Comparison of ENCODE assay signal across 22 cellular contexts in the genomic region with DNA sequence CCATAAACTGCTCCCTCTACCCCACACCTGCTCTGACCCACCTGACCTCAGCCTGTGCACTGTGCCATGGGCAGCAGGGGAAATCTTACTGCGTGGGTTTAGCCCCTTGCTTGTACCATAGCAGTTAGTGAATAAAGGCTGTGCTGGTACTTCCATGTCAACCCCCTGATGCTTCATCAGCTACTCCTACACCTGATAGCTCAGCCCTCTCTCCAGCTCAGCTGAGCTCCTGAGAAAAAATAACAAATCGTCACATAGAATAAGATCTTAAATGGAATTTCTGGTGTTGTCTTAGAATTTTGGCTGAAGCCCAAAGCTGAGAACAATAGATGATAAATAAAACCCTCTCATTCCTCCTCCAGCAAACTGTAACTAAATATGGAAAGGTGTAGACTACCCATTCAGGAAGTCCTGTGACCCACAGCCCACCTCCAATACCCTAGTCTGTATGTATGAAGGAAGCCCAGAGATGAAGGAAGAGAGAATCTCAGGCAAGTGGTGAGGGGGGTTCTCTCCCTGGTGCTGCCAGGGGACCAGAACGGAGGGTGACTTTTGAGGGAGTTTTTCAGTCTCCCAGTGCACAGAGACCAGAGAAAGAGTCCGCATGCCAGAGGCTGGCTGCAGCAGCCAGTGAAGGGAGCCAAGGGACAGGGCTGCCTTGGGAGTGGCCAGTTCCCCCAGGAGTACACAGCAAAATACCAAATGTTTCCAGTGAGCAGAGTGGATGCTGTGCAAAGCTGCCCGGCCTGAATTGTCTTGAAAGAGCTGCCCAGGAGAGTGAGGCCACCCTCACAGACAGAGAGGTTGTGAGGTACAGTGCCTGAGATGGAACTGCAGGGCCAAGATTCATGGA.
DNase-seq lines count a peak whose midpoint lies in the region; ATAC-seq and TF ChIP-seq lines count a peak whose summit lies in the region.
"Had no signal": no experiment of that assay in that cellular context is flagged by ENCODE, and none has a peak within 500 bp of the region (broad histone marks: within the 10 kb centered on the region; RNA-seq: fewer than 3 reads in every experiment).

No MANE protein-coding gene starts in this region.

- no peak overlapping the region for H3K4me3 Mint-ChIP-seq in brain
- H3K4me3 Mint-ChIP-seq in stimulated activated naive B cell treated with anti-CD40 and anti-IgM and Interleukin-4, amounts not matched to agents 10 μg/mL and 1 μg/mL and 100 μg/mL, for 72 hours = no peak overlapping the region
- H3K4me3 Mint-ChIP-seq: activated naive CD8-positive, alpha-beta T cell treated with anti-CD3 and anti-CD28 coated beads, Interleukin-2, amount 10 ng/mL, durations not matched to agents 7 days and 5 days had no signal

- H3K4me1 Mint-ChIP-seq in brain = peaks cover 19% of the 10 kb centered on the region
- no peaks in the 10 kb centered on the region for H3K4me1 Mint-ChIP-seq in stimulated activated naive B cell treated with anti-CD40 and anti-IgM and Interleukin-4, amounts not matched to agents 10 μg/mL and 1 μg/mL and 100 μg/mL, for 72 hours
- H3K4me1 Mint-ChIP-seq: activated naive CD8-positive, alpha-beta T cell treated with anti-CD3 and anti-CD28 coated beads, Interleukin-2, amount 10 ng/mL, durations not matched to agents 7 days and 5 days had no signal

- TF ChIP-seq CTCF in brain (conservative IDR thresholded peaks at IDR 0.05) = no peak

- H3K27me3 Mint-ChIP-seq in brain = no peaks in the 10 kb centered on the region
- no peaks in the 10 kb centered on the region for H3K27me3 Mint-ChIP-seq in stimulated activated naive B cell treated with anti-CD40 and anti-IgM and Interleukin-4, amounts not matched to agents 10 μg/mL and 1 μg/mL and 100 μg/mL, for 72 hours
- H3K27me3 Mint-ChIP-seq: activated naive CD8-positive, alpha-beta T cell treated with anti-CD3 and anti-CD28 coated beads, Interleukin-2, amount 10 ng/mL, durations not matched to agents 7 days and 5 days had no signal

- peak; percentile 28 for DNase-seq in GM03348 (ENCODE audit: low spot score)
- peak; percentile 18 for DNase-seq in glomerular endothelial cell (ENCODE audit: extremely low read depth, low read depth, low spot score)
- peak; percentile 82 for DNase-seq in posterior vena cava (ENCODE audit: low spot score)
- no peak for DNase-seq in HEK293T (ENCODE audit: extremely low spot score)
- no peak for DNase-seq in stimulated activated naive B cell treated with anti-CD40 and anti-IgM and Interleukin-4, amounts not matched to agents 10 μg/mL and 1 μg/mL and 100 μg/mL, for 72 hours
- DNase-seq: activated CD4-positive, alpha-beta T cell treated with anti-CD3 and anti-CD28 coated beads, Interleukin-2, amount 50 U/mL, for 4 hours; activated CD8-positive, alpha-beta memory T cell treated with anti-CD3 and anti-CD28 coated beads, Interleukin-2, amount 50 U/mL, for 48 hours; activated naive CD8-positive, alpha-beta T cell treated with anti-CD3 and anti-CD28 coated beads, Interleukin-2, amount 10 ng/mL, durations not matched to agents 7 days and 5 days; Caco-2; colonic mucosa; H7; kidney; NCI-H1930; small intestine; stimulated activated CD4-positive, alpha-beta T cell treated with anti-CD3 and anti-CD28 coated beads, Interleukin-1b, Interleukin-23, amount 100 ng/mL, for 48 hours; SW 1271; T1000 had no signal

- H3K27ac Mint-ChIP-seq in brain = peak overlapping the region in 3 of 5 experiments; percentile 7 to 90 (median 54)
- H3K27ac Mint-ChIP-seq in stimulated activated naive B cell treated with anti-CD40 and anti-IgM and Interleukin-4, amounts not matched to agents 10 μg/mL and 1 μg/mL and 100 μg/mL, for 72 hours = no peak overlapping the region
- H3K27ac Mint-ChIP-seq: activated naive CD8-positive, alpha-beta T cell treated with anti-CD3 and anti-CD28 coated beads, Interleukin-2, amount 10 ng/mL, durations not matched to agents 7 days and 5 days had no signal

- intact Hi-C loops in posterior vena cava (cut with DNase I) = no loop called here

- ATAC-seq in GM21390 (IDR thresholded peaks at IDR 0.05; ENCODE audit: unreplicated experiment) = no peak
- ATAC-seq in stimulated activated naive B cell treated with anti-CD40 and anti-IgM and Interleukin-4, amounts not matched to agents 10 μg/mL and 1 μg/mL and 100 μg/mL, for 72 hours (replicated peaks) = no peak
- no peak for ATAC-seq in HG03108 (IDR thresholded peaks at IDR 0.05; ENCODE audit: unreplicated experiment)
- ATAC-seq: GM12878, HepG2 had no signal

- peaks cover 0 to 17% (median 3%) of the 10 kb centered on the region in 5 experiments for H3K9me3 Mint-ChIP-seq in brain
- peaks cover 7 to 10% of the 10 kb centered on the region in 2 donors for H3K9me3 Mint-ChIP-seq in stimulated activated naive B cell treated with anti-CD40 and anti-IgM and Interleukin-4, amounts not matched to agents 10 μg/mL and 1 μg/mL and 100 μg/mL, for 72 hours

- CTCF ChIA-PET in HEK293T (lab: Yijun Ruan, JAX) = no interaction called here

- POLR2A ChIA-PET in HEK293T (lab: Yijun Ruan, JAX) = no interaction called here

- no peaks in the 10 kb centered on the region for H3K36me3 Mint-ChIP-seq in brain
- no peaks in the 10 kb centered on the region for H3K36me3 Mint-ChIP-seq in stimulated activated naive B cell treated with anti-CD40 and anti-IgM and Interleukin-4, amounts not matched to agents 10 μg/mL and 1 μg/mL and 100 μg/mL, for 72 hours
- H3K36me3 Mint-ChIP-seq: activated naive CD8-positive, alpha-beta T cell treated with anti-CD3 and anti-CD28 coated beads, Interleukin-2, amount 10 ng/mL, durations not matched to agents 7 days and 5 days had no signal

TF ChIP-seq in HEK293T, 16 proteins besides CTCF, POLR2A, EP300 and RAD21:
- no peak for TF ChIP-seq SP1 (IDR thresholded peaks at IDR 0.05)
- TF ChIP-seq LEF1 (IDR thresholded peaks at IDR 0.05; ENCODE audit: borderline replicate concordance) = no peak
- no peak for TF ChIP-seq FOXM1 (IDR thresholded peaks at IDR 0.05; ENCODE audit: borderline replicate concordance)
- TF ChIP-seq L3MBTL2 (conservative IDR thresholded peaks at IDR 0.05) = no peak
- no peak for TF ChIP-seq ZNF384 (IDR thresholded peaks at IDR 0.05)
- no peak for TF ChIP-seq FOXA1 (IDR thresholded peaks at IDR 0.05)
- TF ChIP-seq BHLHE40 (IDR thresholded peaks at IDR 0.05; ENCODE audit: borderline replicate concordance) = no peak
- TF ChIP-seq CTBP1 (IDR thresholded peaks at IDR 0.05; ENCODE audit: borderline replicate concordance) = no peak
- TF ChIP-seq TARDBP (IDR thresholded peaks at IDR 0.05) = no peak
- TF ChIP-seq ARNT (IDR thresholded peaks at IDR 0.05) = no peak

Comparison
In these comparisons a context has a peak if more than half of its experiments do, and no peak if none do; other contexts are left out.
1. DNase-seq: peak in GM03348 (single experiment), glomerular endothelial cell (single experiment) and posterior vena cava (single experiment); none in HEK293T (single experiment) and stimulated activated naive B cell treated with anti-CD40 and anti-IgM and Interleukin-4, amounts not matched to agents 10 μg/mL and 1 μg/mL and 100 μg/mL, for 72 hours (single experiment).